In the genomic region with DNA sequence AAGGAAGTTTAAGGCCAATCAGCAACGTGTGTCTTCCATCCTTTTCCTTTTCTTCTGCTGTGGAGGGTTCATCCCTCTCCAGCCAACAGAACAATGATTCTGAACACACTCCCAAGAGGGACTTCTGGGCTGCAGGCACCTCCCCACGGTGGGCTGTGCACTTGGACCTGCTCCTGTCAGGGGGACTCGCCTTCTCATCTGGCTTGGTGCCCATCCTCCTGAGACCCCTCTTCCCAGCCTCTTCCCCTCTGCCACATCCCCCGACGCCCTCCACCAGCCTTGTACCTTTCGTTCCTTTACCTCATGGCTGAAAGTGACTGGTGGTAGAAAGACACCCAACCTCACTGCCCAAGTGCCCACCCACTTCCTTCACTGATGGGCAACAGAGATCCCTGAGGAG, we compare ENCODE assay signal across 21 cellular contexts. TPM values are rescaled to one million over a fixed set of nuclear protein-coding genes. Genes with fewer than 3 reads are reported as not detected.
A peak's percentile ranks its signal among the peaks of the same experiment; 100 is the strongest.
DNase-seq lines count a peak whose midpoint lies in the region; ATAC-seq and TF ChIP-seq lines count a peak whose summit lies in the region.
"Had no signal": no experiment of that assay in that cellular context is flagged by ENCODE, and none has a peak within 500 bp of the region (broad histone marks: within the 10 kb centered on the region; RNA-seq: fewer than 3 reads in every experiment).

No MANE protein-coding gene starts in this region.

- H3K9ac ChIP-seq in endodermal cell (ENCODE audit: extremely low read depth, low read length, poor library complexity, severe bottlenecking) = no peak overlapping the region

- H3K27ac ChIP-seq in WERI-Rb-1 = no peak overlapping the region
- no peak overlapping the region for H3K27ac ChIP-seq in endodermal cell (ENCODE audit: low read depth, low read length)
- H3K27ac ChIP-seq: A549 had no signal

- H3K4me1 ChIP-seq in endodermal cell (ENCODE audit: control insufficient read depth, insufficient read depth, low read length) = no peaks in the 10 kb centered on the region
- H3K4me1 ChIP-seq: A549, HAP-1 had no signal

- in situ Hi-C loops in ACHN (cut with HindIII; ENCODE audit: low pct_ligation_motif_present, low pct_unique_long_range_greater_than_20kb, low sequenced_read_pairs) = no loop called here

- H3K36me3 ChIP-seq in WERI-Rb-1 = no peaks in the 10 kb centered on the region
- no peaks in the 10 kb centered on the region for H3K36me3 ChIP-seq in endodermal cell (ENCODE audit: control insufficient read depth, insufficient read depth, low read length)
- H3K36me3 ChIP-seq: HAP-1 had no signal

- H3K9me3 Mint-ChIP-seq in endodermal cell (no peaks in the 10 kb centered on the region), osteocyte (ENCODE audit: unreplicated experiment) (no peaks in the 10 kb centered on the region)
- H3K9me3 Mint-ChIP-seq: CD4-positive, alpha-beta memory T cell; HFFc6 had no signal

- H3K4me3 ChIP-seq in WERI-Rb-1 (ENCODE audit: low read depth, low read length) (no peak overlapping the region), endodermal cell (ENCODE audit: low read length) (no peak overlapping the region)
- H3K4me3 ChIP-seq: A549, HAP-1 had no signal

- ATAC-seq in GM19023 (IDR thresholded peaks at IDR 0.05; ENCODE audit: unreplicated experiment) = no peak
- ATAC-seq: A549 had no signal

- no peak for TF ChIP-seq CTCF in WERI-Rb-1 (IDR thresholded peaks at IDR 0.05; ENCODE audit: low read depth, low read length)
- TF ChIP-seq CTCF in endodermal cell (conservative IDR thresholded peaks at IDR 0.05) = no peak
- TF ChIP-seq CTCF in osteocyte (IDR thresholded peaks at IDR 0.05) = no peak

- H3K27me3 ChIP-seq in WERI-Rb-1 (ENCODE audit: insufficient read depth, low read depth, severe bottlenecking) (no peaks in the 10 kb centered on the region), endodermal cell (ENCODE audit: control insufficient read depth, insufficient read depth, low read length, poor library complexity, severe bottlenecking) (peaks cover 35% of the 10 kb centered on the region)

- H3K9me3 ChIP-seq in WERI-Rb-1 (ENCODE audit: severe bottlenecking) = peaks cover 8% of the 10 kb centered on the region
- H3K9me3 ChIP-seq in endodermal cell (ENCODE audit: control insufficient read depth, low read length) = no peaks in the 10 kb centered on the region
- H3K9me3 ChIP-seq: A549, HAP-1 had no signal

- DNase-seq in WERI-Rb-1 (peak; percentile 3), endodermal cell (peak; percentile 18), osteocyte (ENCODE audit: extremely low spot score, unreplicated experiment) (peak; percentile 76), ACHN (no peak)
- no peak for DNase-seq in activated naive CD4-positive, alpha-beta T cell treated with anti-CD3 and anti-CD28 coated beads, Interleukin-2, amount 50 U/mL, for 16 hours
- DNase-seq: 8988T; C1 segment of cervical spinal cord; Calu3; CD4-positive, alpha-beta memory T cell; COR-L47; DMS53; DMS79 treated with DMSO at 0.1 percent for 48 hours; GF-D8; GOT3; HFFc6 had no signal

- H3K4me1 Mint-ChIP-seq in endodermal cell (peaks cover 4% of the 10 kb centered on the region), osteocyte (ENCODE audit: unreplicated experiment) (no peaks in the 10 kb centered on the region)
- H3K4me1 Mint-ChIP-seq: CD4-positive, alpha-beta memory T cell had no signal

- H3K27me3 Mint-ChIP-seq in endodermal cell (ENCODE audit: insufficient read depth) = peaks cover 32% of the 10 kb centered on the region
- peaks cover 58% of the 10 kb centered on the region for H3K27me3 Mint-ChIP-seq in osteocyte (ENCODE audit: unreplicated experiment)

- WGBS in endodermal cell (ENCODE audit: insufficient coverage in 1 of 2, insufficient read length in 1 of 2), 2 experiments = 72 to 100% methylated on average over 4 to 6 of the region's 6 CpGs

- H3K4me3 Mint-ChIP-seq in endodermal cell (no peak overlapping the region), osteocyte (ENCODE audit: unreplicated experiment) (no peak overlapping the region)
- H3K4me3 Mint-ChIP-seq: CD4-positive, alpha-beta memory T cell; HFFc6 had no signal

- H3K36me3 Mint-ChIP-seq in endodermal cell (ENCODE audit: low read depth) = no peaks in the 10 kb centered on the region
- no peaks in the 10 kb centered on the region for H3K36me3 Mint-ChIP-seq in osteocyte (ENCODE audit: unreplicated experiment)
- H3K36me3 Mint-ChIP-seq: CD4-positive, alpha-beta memory T cell had no signal

- no peak overlapping the region for H3K27ac Mint-ChIP-seq in endodermal cell
- H3K27ac Mint-ChIP-seq in osteocyte (ENCODE audit: unreplicated experiment) = no peak overlapping the region
- H3K27ac Mint-ChIP-seq: CD4-positive, alpha-beta memory T cell; HFFc6 had no signal

RNA-seq across cellular contexts. Expression of a gene that starts 26.0 kb away (rescaled TPM):
- total RNA-seq in endodermal cell (not detected), osteocyte (not detected in 2 replicates)
- polyA plus RNA-seq in endodermal cell (2013, experiment 1 of 2) = not detected
- polyA plus RNA-seq in endodermal cell (2013, experiment 2 of 2) = not detected
- total RNA-seq: Calu3; CD4-positive, alpha-beta memory T cell; Daoy; G401 had no signal
- polyA plus RNA-seq: BJ; CD4-positive, alpha-beta memory T cell had no signal

RNA-seq across cellular contexts. Expression of a gene that starts 34.7 kb away (rescaled TPM):
- total RNA-seq in endodermal cell (1 to 10 TPM; 7.5 to 9.2 TPM), osteocyte (not detected in 2 replicates)
- 34.7 TPM for polyA plus RNA-seq in endodermal cell (2013, experiment 1 of 2)
- 30.4 TPM for polyA plus RNA-seq in endodermal cell (2013, experiment 2 of 2)
- total RNA-seq: CD4-positive, alpha-beta memory T cell; G401; HFFc6 had no signal
- polyA plus RNA-seq: BJ; CD4-positive, alpha-beta memory T cell had no signal

RNA-seq across cellular contexts. Expression of a gene that starts 51.7 kb away (rescaled TPM):
- 1 to 10 TPM; 4.6 to 5.2 TPM for total RNA-seq in endodermal cell
- polyA plus RNA-seq in endodermal cell (2013, experiment 1 of 2) = 6.7 TPM
- polyA plus RNA-seq in endodermal cell (2013, experiment 2 of 2) = 5.5 TPM
- total RNA-seq in osteocyte = 7.6 and 7.7 TPM in 2 replicates

RNA-seq across cellular contexts. Expression of a gene that starts 54.8 kb away (rescaled TPM):
- total RNA-seq in endodermal cell (100 to 1,000 TPM; 136 to 221 TPM), osteocyte (161 and 169 TPM in 2 replicates)
- 141 TPM for polyA plus RNA-seq in endodermal cell (2013, experiment 1 of 2)
- polyA plus RNA-seq in endodermal cell (2013, experiment 2 of 2) = 179 TPM

Comparison
In these comparisons a context has a peak if more than half of its experiments do, and no peak if none do; other contexts are left out.
1. DNase-seq: peak in WERI-Rb-1 (single experiment), endodermal cell (single experiment) and osteocyte (single experiment); none in ACHN (single experiment) and activated naive CD4-positive, alpha-beta T cell treated with anti-CD3 and anti-CD28 coated beads, Interleukin-2, amount 50 U/mL, for 16 hours (single experiment).